In the genomic region with DNA sequence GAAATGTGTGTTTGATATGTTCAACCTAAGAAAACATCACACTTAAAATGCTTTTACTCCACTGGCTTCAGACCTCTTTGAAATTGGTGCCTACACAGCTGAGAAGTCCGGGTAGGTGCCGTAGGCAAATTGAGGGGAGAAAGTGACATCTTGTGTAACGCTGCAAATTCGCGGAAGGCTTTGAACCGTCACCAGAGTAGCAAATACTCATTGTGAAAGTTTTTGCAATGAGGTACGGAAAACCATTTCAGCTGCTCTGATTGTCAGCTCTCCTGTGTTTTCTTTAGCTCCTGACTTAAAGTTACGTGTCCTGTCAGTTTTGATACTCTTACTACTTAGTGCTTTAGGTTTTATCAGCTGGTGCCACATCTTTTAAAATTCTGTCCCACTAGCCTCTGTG, we compare ENCODE assay signal across 8 cellular contexts.
DNase-seq lines count a peak whose midpoint lies in the region; ATAC-seq lines count a peak whose summit lies in the region.

No MANE protein-coding gene starts in this region.

- DNase-seq in activated CD8-positive, alpha-beta memory T cell treated with anti-CD3 and anti-CD28 coated beads, Interleukin-2, amount 10 ng/mL, durations not matched to agents 7 days and 5 days, result peak; percentile 73
- DNase-seq in activated CD8-positive, alpha-beta memory T cell treated with anti-CD3 and anti-CD28 coated beads for 24 hours, result no peak
- DNase-seq in stimulated activated CD4-positive, alpha-beta T cell treated with anti-CD3 and anti-CD28 coated beads, Interleukin-4, amount 100 ng/mL, for 4 hours, result peak; percentile 10 to 13
- no peak for DNase-seq in amygdala (lab: John Stamatoyannopoulos, UW)
- DNase-seq in cardiac septum (ENCODE audit: low spot score), result no peak
- DNase-seq in DMS53 treated with DMSO at 0.1 percent for 48 hours (lab: John Stamatoyannopoulos, UW; ENCODE audit: unreplicated experiment), result no peak

- intact Hi-C loops in cardiac septum (cut with DNase I), result loop anchor here (2.0 to 5.0 kb wide), 2 partner anchors 50 to 285 kb away; no protein-coding TSS in a partner anchor

- H3K27ac Mint-ChIP-seq in activated CD8-positive, alpha-beta memory T cell treated with anti-CD3 and anti-CD28 coated beads, Interleukin-2, amount 10 ng/mL, durations not matched to agents 7 days and 5 days, result no peak overlapping the region
- peak overlapping the region; percentile 55 for H3K27ac Mint-ChIP-seq in activated naive CD4-positive, alpha-beta T cell treated with anti-CD3 and anti-CD28 coated beads, Interleukin-2, amount 50 U/mL, for 24 hours

- peaks cover 26% of the 10 kb centered on the region for H3K4me1 Mint-ChIP-seq in activated CD8-positive, alpha-beta memory T cell treated with anti-CD3 and anti-CD28 coated beads, Interleukin-2, amount 10 ng/mL, durations not matched to agents 7 days and 5 days
- H3K4me1 Mint-ChIP-seq in activated naive CD4-positive, alpha-beta T cell treated with anti-CD3 and anti-CD28 coated beads, Interleukin-2, amount 50 U/mL, for 24 hours, result peaks cover 30% of the 10 kb centered on the region

- H3K27me3 Mint-ChIP-seq in activated CD8-positive, alpha-beta memory T cell treated with anti-CD3 and anti-CD28 coated beads, Interleukin-2, amount 10 ng/mL, durations not matched to agents 7 days and 5 days, result peaks cover 3% of the 10 kb centered on the region
- H3K27me3 Mint-ChIP-seq in activated naive CD4-positive, alpha-beta T cell treated with anti-CD3 and anti-CD28 coated beads, Interleukin-2, amount 50 U/mL, for 24 hours, result no peaks in the 10 kb centered on the region

- H3K4me3 Mint-ChIP-seq in activated CD8-positive, alpha-beta memory T cell treated with anti-CD3 and anti-CD28 coated beads, Interleukin-2, amount 10 ng/mL, durations not matched to agents 7 days and 5 days, result no peak overlapping the region
- H3K4me3 Mint-ChIP-seq in activated naive CD4-positive, alpha-beta T cell treated with anti-CD3 and anti-CD28 coated beads, Interleukin-2, amount 50 U/mL, for 24 hours, result peak overlapping the region; percentile 1

- H3K9me3 Mint-ChIP-seq in activated CD8-positive, alpha-beta memory T cell treated with anti-CD3 and anti-CD28 coated beads, Interleukin-2, amount 10 ng/mL, durations not matched to agents 7 days and 5 days (ENCODE audit: low read depth), result peaks cover 12% of the 10 kb centered on the region
- H3K9me3 Mint-ChIP-seq in activated naive CD4-positive, alpha-beta T cell treated with anti-CD3 and anti-CD28 coated beads, Interleukin-2, amount 50 U/mL, for 24 hours, result peaks cover 10% of the 10 kb centered on the region

- CTCF ChIA-PET in activated CD8-positive, alpha-beta memory T cell treated with anti-CD3 and anti-CD28 coated beads, Interleukin-2, amount 10 ng/mL, durations not matched to agents 7 days and 5 days (lab: Charles Lee), result interaction anchor here (1.3 kb wide), 1 partner anchor 286 kb away, joined by 4 read pairs; no protein-coding TSS in a partner anchor

- peaks cover 22% of the 10 kb centered on the region for H3K36me3 Mint-ChIP-seq in activated CD8-positive, alpha-beta memory T cell treated with anti-CD3 and anti-CD28 coated beads, Interleukin-2, amount 10 ng/mL, durations not matched to agents 7 days and 5 days
- peaks cover 13% of the 10 kb centered on the region for H3K36me3 Mint-ChIP-seq in activated naive CD4-positive, alpha-beta T cell treated with anti-CD3 and anti-CD28 coated beads, Interleukin-2, amount 50 U/mL, for 24 hours

- ATAC-seq in activated CD8-positive, alpha-beta memory T cell treated with anti-CD3 and anti-CD28 coated beads, Interleukin-2, amount 10 ng/mL, durations not matched to agents 7 days and 5 days, result peak; percentile 89
- ATAC-seq in HG03025 (IDR thresholded peaks at IDR 0.05; ENCODE audit: low FRiP score, unreplicated experiment), result peak; percentile 87

Comparison
In these comparisons a context has a peak if more than half of its experiments do, and no peak if none do; other contexts are left out.
1. DNase-seq: peak in activated CD8-positive, alpha-beta memory T cell treated with anti-CD3 and anti-CD28 coated beads, Interleukin-2, amount 10 ng/mL, durations not matched to agents 7 days and 5 days (single experiment) and stimulated activated CD4-positive, alpha-beta T cell treated with anti-CD3 and anti-CD28 coated beads, Interleukin-4, amount 100 ng/mL, for 4 hours (2 of 2); none in activated CD8-positive, alpha-beta memory T cell treated with anti-CD3 and anti-CD28 coated beads for 24 hours (single experiment), amygdala (0 of 56), cardiac septum (single experiment) and DMS53 treated with DMSO at 0.1 percent for 48 hours (single experiment).